In the genomic region with DNA sequence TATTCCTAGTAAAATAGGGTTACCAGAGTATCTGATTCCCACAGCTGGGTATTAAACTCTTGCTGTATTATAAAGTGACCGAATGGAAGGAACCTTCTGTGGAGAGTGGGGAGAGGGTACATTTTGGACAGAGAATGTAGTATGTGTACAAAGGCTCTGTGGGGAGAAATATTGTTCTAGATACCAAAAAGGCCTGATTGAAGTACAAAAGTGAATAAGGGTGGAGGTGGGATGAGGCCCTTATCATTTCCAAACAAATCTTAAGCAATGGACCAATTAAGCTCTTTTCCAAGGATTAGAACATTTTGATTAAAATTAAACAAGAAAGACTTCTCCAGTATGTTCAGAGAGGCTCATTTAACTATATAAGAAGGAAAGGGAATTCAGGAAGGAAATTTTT, we compare ENCODE assay signal across 26 cellular contexts.
"Had no signal": no experiment of that assay in that cellular context is flagged by ENCODE, and none has a peak within 500 bp of the region (broad histone marks: within the 10 kb centered on the region; RNA-seq: fewer than 3 reads in every experiment).

No MANE protein-coding gene starts in this region.

- H3K27me3 ChIP-seq: adrenal gland, body of pancreas, breast epithelium, SJCRH30 had no signal

- H3K4me1 Mint-ChIP-seq: activated CD4-positive, alpha-beta T cell treated with anti-CD3 and anti-CD28 coated beads for 36 hours; WTC11 had no signal

- H3K27ac Mint-ChIP-seq: activated CD4-positive, alpha-beta T cell treated with anti-CD3 and anti-CD28 coated beads, Interleukin-2, amount 10 ng/mL, durations not matched to agents 7 days and 5 days; activated naive CD4-positive, alpha-beta T cell treated with anti-CD3 and anti-CD28 coated beads for 36 hours; activated T-helper 1 cell treated with anti-CD3 and anti-CD28 coated beads, Interleukin-12 subunit alpha, Interleukin-12 subunit beta, Interleukin-2, Interleukin-4 antibody, amounts not matched to agents 30 ng/mL and 10 ng/mL and 1 ng/mL, durations not matched to agents 14 hours and 24 hours and 36 hours; WTC11 had no signal

- H3K9me3 ChIP-seq: adrenal gland, body of pancreas, breast epithelium, SJCRH30 had no signal

- H3K27me3 Mint-ChIP-seq: activated CD4-positive, alpha-beta T cell treated with anti-CD3 and anti-CD28 coated beads for 36 hours; activated CD4-positive, alpha-beta T cell treated with anti-CD3 and anti-CD28 coated beads, Interleukin-2, amount 10 ng/mL, durations not matched to agents 7 days and 5 days had no signal

- H3K4me3 Mint-ChIP-seq: activated CD4-positive, alpha-beta T cell treated with anti-CD3 and anti-CD28 coated beads for 36 hours; activated CD4-positive, alpha-beta T cell treated with anti-CD3 and anti-CD28 coated beads, Interleukin-2, amount 10 ng/mL, durations not matched to agents 7 days and 5 days; activated naive CD4-positive, alpha-beta T cell treated with anti-CD3 and anti-CD28 coated beads for 36 hours; activated T-cell treated with anti-CD3 and anti-CD28 coated beads, Interleukin-2, amount 50 U/mL, for 4 hours; activated T-helper 1 cell treated with anti-CD3 and anti-CD28 coated beads, Interleukin-12 subunit alpha, Interleukin-12 subunit beta, Interleukin-2, Interleukin-4 antibody, amounts not matched to agents 30 ng/mL and 10 ng/mL and 1 ng/mL, durations not matched to agents 14 hours and 24 hours and 36 hours; WTC11 had no signal

- H3K4me3 ChIP-seq: adrenal gland, body of pancreas, breast epithelium, SJCRH30, SK-N-MC had no signal

- H3K9me3 Mint-ChIP-seq: activated CD4-positive, alpha-beta T cell treated with anti-CD3 and anti-CD28 coated beads, Interleukin-2, amount 10 ng/mL, durations not matched to agents 7 days and 5 days; activated naive CD4-positive, alpha-beta T cell treated with anti-CD3 and anti-CD28 coated beads for 36 hours; activated naive CD4-positive, alpha-beta T cell treated with anti-CD3 and anti-CD28 coated beads, Interleukin-2, amount 50 U/mL, for 72 hours; activated T-cell treated with anti-CD3 and anti-CD28 coated beads, Interleukin-2, amount 50 U/mL, for 4 hours; activated T-helper 1 cell treated with anti-CD3 and anti-CD28 coated beads, Interleukin-12 subunit alpha, Interleukin-12 subunit beta, Interleukin-2, Interleukin-4 antibody, amounts not matched to agents 30 ng/mL and 10 ng/mL and 1 ng/mL, durations not matched to agents 14 hours and 24 hours and 36 hours had no signal

- H3K4me1 ChIP-seq: adrenal gland, body of pancreas, breast epithelium, SJCRH30 had no signal

- DNase-seq: activated CD4-positive, alpha-beta T cell treated with anti-CD3 and anti-CD28 coated beads for 36 hours; activated CD4-positive, alpha-beta T cell treated with anti-CD3 and anti-CD28 coated beads, Interleukin-2, amount 10 ng/mL, durations not matched to agents 7 days and 5 days; activated CD4-positive, alpha-beta T cell treated with anti-CD3 and anti-CD28 coated beads, Interleukin-2, amount 50 U/mL, for 48 hours; activated CD8-positive, alpha-beta memory T cell treated with anti-CD3 and anti-CD28 coated beads, Interleukin-2, amount 50 U/mL, for 4 hours; activated gamma-delta T cell treated with Interleukin-2 at 50 U/mL for 16 hours; activated naive CD4-positive, alpha-beta T cell treated with anti-CD3 and anti-CD28 coated beads for 36 hours; activated T-cell treated with anti-CD3 and anti-CD28 coated beads for 4 hours; activated T-cell treated with anti-CD3 and anti-CD28 coated beads, Interleukin-2, amount 50 U/mL, for 4 hours; adrenal gland; body of pancreas; Karpas-422; KBM-7; NCI-H1105; NCI-H1417 treated with DMSO at 0.1 percent for 48 hours; NCI-H187 treated with DMSO at 0.1 percent for 48 hours; NCI-H2081; NCI-H345; NCI-H524 treated with DMSO at 0.1 percent for 48 hours; SHP77; SJCRH30; T1000 had no signal

- H3K27ac ChIP-seq: adrenal gland, body of pancreas, breast epithelium, SJCRH30, SK-N-MC had no signal
